2 cellular contexts compared by ENCODE assay signal in the genomic region with DNA sequence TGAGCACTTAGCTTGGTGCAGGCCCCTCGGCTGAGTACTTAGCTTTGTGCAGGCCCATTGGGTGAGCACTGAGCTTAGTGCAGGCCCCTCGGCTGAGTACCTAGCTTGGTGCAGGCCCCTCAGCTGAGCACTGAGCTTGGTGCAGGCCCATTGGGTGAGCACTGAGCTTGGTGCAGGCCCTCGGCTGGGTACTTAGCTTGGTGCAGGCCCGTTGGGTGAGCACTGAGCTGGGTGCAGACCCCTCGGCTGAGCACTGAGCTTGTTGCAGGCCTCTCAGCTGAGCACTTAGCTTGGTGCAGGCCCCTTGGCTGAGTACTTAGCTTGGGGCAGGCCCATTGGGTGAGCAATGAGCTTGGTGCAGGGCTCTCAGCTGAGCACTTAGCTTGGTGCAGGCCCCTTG.
TF ChIP-seq lines count a peak whose summit lies in the region.

No MANE protein-coding gene starts in this region.

TF ChIP-seq in IMR-90, 13 proteins besides CTCF, POLR2A, EP300 and RAD21:
- TF ChIP-seq MXI1 (IDR thresholded peaks at IDR 0.05; ENCODE audit: borderline replicate concordance, low read depth, low read length) = no peak

TF ChIP-seq in H1, 55 proteins besides CTCF, POLR2A, EP300 and RAD21:
- no peak for TF ChIP-seq SIX5 (IDR thresholded peaks at IDR 0.05; ENCODE audit: low read depth, low read length)
- TF ChIP-seq RFX5 (IDR thresholded peaks at IDR 0.05; ENCODE audit: borderline replicate concordance, low read depth, low read length) = no peak
- TF ChIP-seq TAF7 (optimal IDR thresholded peaks at IDR 0.05; ENCODE audit: borderline replicate concordance, low read depth, low read length) = no peak
- TF ChIP-seq, protein P1, sequence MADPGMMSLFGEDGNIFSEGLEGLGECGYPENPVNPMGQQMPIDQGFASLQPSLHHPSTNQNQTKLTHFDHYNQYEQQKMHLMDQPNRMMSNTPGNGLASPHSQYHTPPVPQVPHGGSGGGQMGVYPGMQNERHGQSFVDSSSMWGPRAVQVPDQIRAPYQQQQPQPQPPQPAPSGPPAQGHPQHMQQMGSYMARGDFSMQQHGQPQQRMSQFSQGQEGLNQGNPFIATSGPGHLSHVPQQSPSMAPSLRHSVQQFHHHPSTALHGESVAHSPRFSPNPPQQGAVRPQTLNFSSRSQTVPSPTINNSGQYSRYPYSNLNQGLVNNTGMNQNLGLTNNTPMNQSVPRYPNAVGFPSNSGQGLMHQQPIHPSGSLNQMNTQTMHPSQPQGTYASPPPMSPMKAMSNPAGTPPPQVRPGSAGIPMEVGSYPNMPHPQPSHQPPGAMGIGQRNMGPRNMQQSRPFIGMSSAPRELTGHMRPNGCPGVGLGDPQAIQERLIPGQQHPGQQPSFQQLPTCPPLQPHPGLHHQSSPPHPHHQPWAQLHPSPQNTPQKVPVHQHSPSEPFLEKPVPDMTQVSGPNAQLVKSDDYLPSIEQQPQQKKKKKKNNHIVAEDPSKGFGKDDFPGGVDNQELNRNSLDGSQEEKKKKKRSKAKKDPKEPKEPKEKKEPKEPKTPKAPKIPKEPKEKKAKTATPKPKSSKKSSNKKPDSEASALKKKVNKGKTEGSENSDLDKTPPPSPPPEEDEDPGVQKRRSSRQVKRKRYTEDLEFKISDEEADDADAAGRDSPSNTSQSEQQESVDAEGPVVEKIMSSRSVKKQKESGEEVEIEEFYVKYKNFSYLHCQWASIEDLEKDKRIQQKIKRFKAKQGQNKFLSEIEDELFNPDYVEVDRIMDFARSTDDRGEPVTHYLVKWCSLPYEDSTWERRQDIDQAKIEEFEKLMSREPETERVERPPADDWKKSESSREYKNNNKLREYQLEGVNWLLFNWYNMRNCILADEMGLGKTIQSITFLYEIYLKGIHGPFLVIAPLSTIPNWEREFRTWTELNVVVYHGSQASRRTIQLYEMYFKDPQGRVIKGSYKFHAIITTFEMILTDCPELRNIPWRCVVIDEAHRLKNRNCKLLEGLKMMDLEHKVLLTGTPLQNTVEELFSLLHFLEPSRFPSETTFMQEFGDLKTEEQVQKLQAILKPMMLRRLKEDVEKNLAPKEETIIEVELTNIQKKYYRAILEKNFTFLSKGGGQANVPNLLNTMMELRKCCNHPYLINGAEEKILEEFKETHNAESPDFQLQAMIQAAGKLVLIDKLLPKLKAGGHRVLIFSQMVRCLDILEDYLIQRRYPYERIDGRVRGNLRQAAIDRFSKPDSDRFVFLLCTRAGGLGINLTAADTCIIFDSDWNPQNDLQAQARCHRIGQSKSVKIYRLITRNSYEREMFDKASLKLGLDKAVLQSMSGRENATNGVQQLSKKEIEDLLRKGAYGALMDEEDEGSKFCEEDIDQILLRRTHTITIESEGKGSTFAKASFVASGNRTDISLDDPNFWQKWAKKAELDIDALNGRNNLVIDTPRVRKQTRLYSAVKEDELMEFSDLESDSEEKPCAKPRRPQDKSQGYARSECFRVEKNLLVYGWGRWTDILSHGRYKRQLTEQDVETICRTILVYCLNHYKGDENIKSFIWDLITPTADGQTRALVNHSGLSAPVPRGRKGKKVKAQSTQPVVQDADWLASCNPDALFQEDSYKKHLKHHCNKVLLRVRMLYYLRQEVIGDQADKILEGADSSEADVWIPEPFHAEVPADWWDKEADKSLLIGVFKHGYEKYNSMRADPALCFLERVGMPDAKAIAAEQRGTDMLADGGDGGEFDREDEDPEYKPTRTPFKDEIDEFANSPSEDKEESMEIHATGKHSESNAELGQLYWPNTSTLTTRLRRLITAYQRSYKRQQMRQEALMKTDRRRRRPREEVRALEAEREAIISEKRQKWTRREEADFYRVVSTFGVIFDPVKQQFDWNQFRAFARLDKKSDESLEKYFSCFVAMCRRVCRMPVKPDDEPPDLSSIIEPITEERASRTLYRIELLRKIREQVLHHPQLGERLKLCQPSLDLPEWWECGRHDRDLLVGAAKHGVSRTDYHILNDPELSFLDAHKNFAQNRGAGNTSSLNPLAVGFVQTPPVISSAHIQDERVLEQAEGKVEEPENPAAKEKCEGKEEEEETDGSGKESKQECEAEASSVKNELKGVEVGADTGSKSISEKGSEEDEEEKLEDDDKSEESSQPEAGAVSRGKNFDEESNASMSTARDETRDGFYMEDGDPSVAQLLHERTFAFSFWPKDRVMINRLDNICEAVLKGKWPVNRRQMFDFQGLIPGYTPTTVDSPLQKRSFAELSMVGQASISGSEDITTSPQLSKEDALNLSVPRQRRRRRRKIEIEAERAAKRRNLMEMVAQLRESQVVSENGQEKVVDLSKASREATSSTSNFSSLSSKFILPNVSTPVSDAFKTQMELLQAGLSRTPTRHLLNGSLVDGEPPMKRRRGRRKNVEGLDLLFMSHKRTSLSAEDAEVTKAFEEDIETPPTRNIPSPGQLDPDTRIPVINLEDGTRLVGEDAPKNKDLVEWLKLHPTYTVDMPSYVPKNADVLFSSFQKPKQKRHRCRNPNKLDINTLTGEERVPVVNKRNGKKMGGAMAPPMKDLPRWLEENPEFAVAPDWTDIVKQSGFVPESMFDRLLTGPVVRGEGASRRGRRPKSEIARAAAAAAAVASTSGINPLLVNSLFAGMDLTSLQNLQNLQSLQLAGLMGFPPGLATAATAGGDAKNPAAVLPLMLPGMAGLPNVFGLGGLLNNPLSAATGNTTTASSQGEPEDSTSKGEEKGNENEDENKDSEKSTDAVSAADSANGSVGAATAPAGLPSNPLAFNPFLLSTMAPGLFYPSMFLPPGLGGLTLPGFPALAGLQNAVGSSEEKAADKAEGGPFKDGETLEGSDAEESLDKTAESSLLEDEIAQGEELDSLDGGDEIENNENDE (IDR thresholded peaks at IDR 0.05; ENCODE audit: insufficient replicate concordance, low read length) = no peak
- no peak for TF ChIP-seq EGR1 (IDR thresholded peaks at IDR 0.05; ENCODE audit: borderline replicate concordance, low read depth, low read length)
- TF ChIP-seq, protein P2, sequence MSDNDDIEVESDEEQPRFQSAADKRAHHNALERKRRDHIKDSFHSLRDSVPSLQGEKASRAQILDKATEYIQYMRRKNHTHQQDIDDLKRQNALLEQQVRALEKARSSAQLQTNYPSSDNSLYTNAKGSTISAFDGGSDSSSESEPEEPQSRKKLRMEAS (IDR thresholded peaks at IDR 0.05) = no peak
- TF ChIP-seq MAFK (IDR thresholded peaks at IDR 0.05; ENCODE audit: low read depth, low read length) = no peak
- no peak for TF ChIP-seq CEBPB (IDR thresholded peaks at IDR 0.05; ENCODE audit: low read depth, low read length)
TF ChIP-seq in H1: peak in this region for 0.
